Comparison of ENCODE assay signal across 15 cellular contexts in the genomic region with DNA sequence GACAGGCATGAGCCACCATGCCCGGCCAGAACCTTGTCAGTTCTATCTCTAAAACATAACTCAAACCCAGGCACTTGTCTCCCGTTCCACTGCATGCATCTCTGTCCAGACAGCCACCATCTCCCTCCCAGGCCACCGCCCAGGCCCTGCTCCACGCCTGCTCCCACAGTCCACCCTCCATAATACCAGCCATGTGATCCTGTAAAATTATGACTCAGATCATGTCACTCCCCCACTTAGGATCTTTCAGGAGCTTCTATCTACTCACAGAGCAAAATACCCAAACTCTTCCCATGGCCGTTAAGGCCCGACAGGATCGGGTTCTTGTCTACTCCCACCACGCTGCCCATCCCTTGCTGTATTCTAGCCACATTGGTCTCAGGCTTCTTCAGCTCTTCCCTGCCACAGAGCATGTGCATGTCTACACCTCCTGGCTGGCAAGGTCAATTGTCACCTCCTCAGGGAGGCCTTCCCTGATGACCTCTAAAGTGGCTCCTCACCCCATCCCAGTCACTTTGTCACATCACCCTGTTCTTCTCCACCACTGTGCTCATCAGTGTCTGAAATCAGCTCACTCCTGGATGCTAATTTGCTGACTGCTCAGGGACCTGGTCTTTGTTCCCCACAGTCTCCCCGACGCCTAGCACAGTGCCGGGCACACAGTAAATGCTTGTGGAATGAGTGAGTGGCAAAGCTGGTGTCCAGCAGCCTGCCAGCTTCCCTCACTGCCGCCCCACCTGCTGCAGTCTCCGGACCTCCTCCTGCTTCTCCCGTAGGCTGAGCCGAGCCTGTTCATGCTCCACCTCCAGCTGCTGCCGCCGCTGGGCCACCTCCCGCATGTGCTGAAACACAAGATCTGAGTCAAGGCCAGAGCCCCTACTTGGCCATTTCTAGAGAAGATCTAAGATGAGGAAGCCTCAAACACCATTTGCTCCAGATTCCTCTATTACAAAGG. TPM values are rescaled to one million over a fixed set of nuclear protein-coding genes. Genes with fewer than 3 reads are reported as not detected.
DNase-seq lines count a peak whose midpoint lies in the region; ATAC-seq, FAIRE-seq and TF ChIP-seq lines count a peak whose summit lies in the region.
"Had no signal": no experiment of that assay in that cellular context is flagged by ENCODE, and none has a peak within 500 bp of the region (broad histone marks: within the 10 kb centered on the region; RNA-seq: fewer than 3 reads in every experiment).

No MANE protein-coding gene starts in this region.

- H3K9me3 ChIP-seq in HEK293 (ENCODE audit: control insufficient read depth, insufficient read depth, low read depth, low read length) (no peaks in the 10 kb centered on the region), endodermal cell (ENCODE audit: control insufficient read depth, low read length) (no peaks in the 10 kb centered on the region)
- H3K9me3 ChIP-seq: breast epithelium, left lung, tibial nerve had no signal

- no peaks in the 10 kb centered on the region for H3K9me3 Mint-ChIP-seq in activated naive CD8-positive, alpha-beta T cell (ENCODE audit: low read depth)
- no peaks in the 10 kb centered on the region for H3K9me3 Mint-ChIP-seq in activated naive CD8-positive, alpha-beta T cell treated with anti-CD3 and anti-CD28 coated beads for 36 hours
- no peaks in the 10 kb centered on the region for H3K9me3 Mint-ChIP-seq in endodermal cell
- no peaks in the 10 kb centered on the region for H3K9me3 Mint-ChIP-seq in stimulated activated effector memory CD8-positive, alpha-beta T cell treated with anti-CD3 and anti-CD28 coated beads, Interleukin-12 subunit alpha, Interleukin-12 subunit beta, amount 100 ng/mL, for 72 hours

- H3K4me3 Mint-ChIP-seq in activated naive CD8-positive, alpha-beta T cell, result no peak overlapping the region
- H3K4me3 Mint-ChIP-seq in activated naive CD8-positive, alpha-beta T cell treated with anti-CD3 and anti-CD28 coated beads for 36 hours, result no peak overlapping the region
- H3K4me3 Mint-ChIP-seq in endodermal cell, result no peak overlapping the region
- no peak overlapping the region for H3K4me3 Mint-ChIP-seq in stimulated activated effector memory CD8-positive, alpha-beta T cell treated with anti-CD3 and anti-CD28 coated beads, Interleukin-12 subunit alpha, Interleukin-12 subunit beta, amount 100 ng/mL, for 72 hours

- POLR2A ChIA-PET in HEK293 (lab: Yijun Ruan, JAX), result interaction anchor here (0.6 to 5.2 kb wide), 5 partner anchors 30 to 160 kb away, joined by 3 to 30 read pairs (median 4); a partner anchor contains a TSS

- H3K4me3 ChIP-seq in HEK293 (ENCODE audit: low read depth, low read length), result no peak overlapping the region
- no peak overlapping the region for H3K4me3 ChIP-seq in endodermal cell (ENCODE audit: low read length)
- H3K4me3 ChIP-seq: breast epithelium, left lung, tibial nerve had no signal

- H3K27ac ChIP-seq in HEK293 (ENCODE audit: extremely low read depth, low read depth, low read length) (no peak overlapping the region), endodermal cell (ENCODE audit: low read depth, low read length) (no peak overlapping the region)
- H3K27ac ChIP-seq: breast epithelium, left lung, tibial nerve had no signal

- no peaks in the 10 kb centered on the region for H3K27me3 Mint-ChIP-seq in activated naive CD8-positive, alpha-beta T cell
- peaks cover 4% of the 10 kb centered on the region for H3K27me3 Mint-ChIP-seq in activated naive CD8-positive, alpha-beta T cell treated with anti-CD3 and anti-CD28 coated beads for 36 hours
- peaks cover 46% of the 10 kb centered on the region for H3K27me3 Mint-ChIP-seq in endodermal cell (ENCODE audit: insufficient read depth)

- peaks cover 35% of the 10 kb centered on the region for H3K4me1 Mint-ChIP-seq in activated naive CD8-positive, alpha-beta T cell (ENCODE audit: low read depth)
- H3K4me1 Mint-ChIP-seq in activated naive CD8-positive, alpha-beta T cell treated with anti-CD3 and anti-CD28 coated beads for 36 hours, result peaks cover 26% of the 10 kb centered on the region
- H3K4me1 Mint-ChIP-seq in endodermal cell, result peaks cover 12% of the 10 kb centered on the region
- peaks cover 71% of the 10 kb centered on the region for H3K4me1 Mint-ChIP-seq in stimulated activated effector memory CD8-positive, alpha-beta T cell treated with anti-CD3 and anti-CD28 coated beads, Interleukin-12 subunit alpha, Interleukin-12 subunit beta, amount 100 ng/mL, for 72 hours

- H3K4me1 ChIP-seq in HEK293 (ENCODE audit: control insufficient read depth, insufficient read depth, low read length) (peaks cover 5% of the 10 kb centered on the region; the same call in 1 of the 2 replicates), endodermal cell (ENCODE audit: control insufficient read depth, insufficient read depth, low read length) (no peaks in the 10 kb centered on the region)
- H3K4me1 ChIP-seq: breast epithelium had no signal

- H3K27ac Mint-ChIP-seq in activated naive CD8-positive, alpha-beta T cell, result peak overlapping the region; percentile 54
- H3K27ac Mint-ChIP-seq in activated naive CD8-positive, alpha-beta T cell treated with anti-CD3 and anti-CD28 coated beads for 36 hours, result no peak overlapping the region
- H3K27ac Mint-ChIP-seq in endodermal cell, result no peak overlapping the region
- peak overlapping the region; percentile 87 for H3K27ac Mint-ChIP-seq in stimulated activated effector memory CD8-positive, alpha-beta T cell treated with anti-CD3 and anti-CD28 coated beads, Interleukin-12 subunit alpha, Interleukin-12 subunit beta, amount 100 ng/mL, for 72 hours

- peaks cover 4% of the 10 kb centered on the region for H3K36me3 Mint-ChIP-seq in activated naive CD8-positive, alpha-beta T cell
- H3K36me3 Mint-ChIP-seq in activated naive CD8-positive, alpha-beta T cell treated with anti-CD3 and anti-CD28 coated beads for 36 hours, result peaks cover 3% of the 10 kb centered on the region
- H3K36me3 Mint-ChIP-seq in endodermal cell (ENCODE audit: low read depth), result peaks cover 6% of the 10 kb centered on the region
- peaks cover 92% of the 10 kb centered on the region for H3K36me3 Mint-ChIP-seq in stimulated activated effector memory CD8-positive, alpha-beta T cell treated with anti-CD3 and anti-CD28 coated beads, Interleukin-12 subunit alpha, Interleukin-12 subunit beta, amount 100 ng/mL, for 72 hours

- no peak for TF ChIP-seq CTCF in HEK293 (tag by site-specific recombination; IDR thresholded peaks at IDR 0.05)
- no peak for TF ChIP-seq CTCF in endodermal cell (conservative IDR thresholded peaks at IDR 0.05)

- no peak for FAIRE-seq in RCC 7860 (lab: Jason Lieb, UNC)

- no peak for ATAC-seq in stimulated activated effector memory CD8-positive, alpha-beta T cell treated with anti-CD3 and anti-CD28 coated beads, Interleukin-12 subunit alpha, Interleukin-12 subunit beta, amount 100 ng/mL, for 72 hours
- ATAC-seq in HG03097 (IDR thresholded peaks at IDR 0.05; ENCODE audit: low FRiP score, unreplicated experiment), result no peak
- ATAC-seq: left lung had no signal

- peaks cover 8% of the 10 kb centered on the region for H3K27me3 ChIP-seq in endodermal cell (ENCODE audit: control insufficient read depth, insufficient read depth, low read length, poor library complexity, severe bottlenecking)
- H3K27me3 ChIP-seq: breast epithelium had no signal

- no peak overlapping the region for H3K9ac ChIP-seq in endodermal cell (ENCODE audit: extremely low read depth, low read length, poor library complexity, severe bottlenecking)

- CTCF ChIA-PET in HEK293 (lab: Yijun Ruan, JAX), result interaction anchor here (0.7 to 1.6 kb wide), 5 partner anchors 17 to 124 kb away, joined by 3 to 5 read pairs (median 4); a partner anchor contains a TSS

- no peaks in the 10 kb centered on the region for H3K36me3 ChIP-seq in HEK293 (ENCODE audit: control insufficient read depth in 2 of 2, insufficient read depth in 1 of 2, low read length in 2 of 2)
- no peaks in the 10 kb centered on the region for H3K36me3 ChIP-seq in endodermal cell (ENCODE audit: control insufficient read depth, insufficient read depth, low read length)
- H3K36me3 ChIP-seq: breast epithelium, left lung had no signal

- whole genome bisulfite sequencing in endodermal cell (ENCODE audit: insufficient coverage in 1 of 2, insufficient read length in 1 of 2), 2 experiments, result 91% methylated on average over 14 to 18 of the region's 18 CpGs

- DNase-seq in activated naive CD8-positive, alpha-beta T cell treated with anti-CD3 and anti-CD28 coated beads for 36 hours, result no peak
- DNase-seq in endodermal cell, result peak; percentile 32
- DNase-seq in stimulated activated effector memory CD8-positive, alpha-beta T cell treated with anti-CD3 and anti-CD28 coated beads, Interleukin-12 subunit alpha, Interleukin-12 subunit beta, amount 100 ng/mL, for 72 hours (ENCODE audit: low spot score in 2 of 2), result no peak
- no peak for DNase-seq in NCI-H1092 (lab: John Stamatoyannopoulos, UW)
- DNase-seq in RCC 7860 (ENCODE audit: low spot score), result no peak
- DNase-seq: activated CD4-positive, alpha-beta T cell treated with anti-CD3 and anti-CD28 coated beads, Interleukin-2, amount 50 U/mL, for 48 hours; DMS 273 treated with DMSO at 0.1 percent for 48 hours; NCI-H2107; T-helper 9 cell had no signal

TF ChIP-seq in HEK293, 187 proteins besides CTCF, POLR2A, EP300 and RAD21 (continues in another document):
- no peak for TF ChIP-seq ZNF514 (tag by site-specific recombination; IDR thresholded peaks at IDR 0.05)
- TF ChIP-seq, protein P1, sequence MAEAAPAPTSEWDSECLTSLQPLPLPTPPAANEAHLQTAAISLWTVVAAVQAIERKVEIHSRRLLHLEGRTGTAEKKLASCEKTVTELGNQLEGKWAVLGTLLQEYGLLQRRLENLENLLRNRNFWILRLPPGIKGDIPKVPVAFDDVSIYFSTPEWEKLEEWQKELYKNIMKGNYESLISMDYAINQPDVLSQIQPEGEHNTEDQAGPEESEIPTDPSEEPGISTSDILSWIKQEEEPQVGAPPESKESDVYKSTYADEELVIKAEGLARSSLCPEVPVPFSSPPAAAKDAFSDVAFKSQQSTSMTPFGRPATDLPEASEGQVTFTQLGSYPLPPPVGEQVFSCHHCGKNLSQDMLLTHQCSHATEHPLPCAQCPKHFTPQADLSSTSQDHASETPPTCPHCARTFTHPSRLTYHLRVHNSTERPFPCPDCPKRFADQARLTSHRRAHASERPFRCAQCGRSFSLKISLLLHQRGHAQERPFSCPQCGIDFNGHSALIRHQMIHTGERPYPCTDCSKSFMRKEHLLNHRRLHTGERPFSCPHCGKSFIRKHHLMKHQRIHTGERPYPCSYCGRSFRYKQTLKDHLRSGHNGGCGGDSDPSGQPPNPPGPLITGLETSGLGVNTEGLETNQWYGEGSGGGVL (tag by site-specific recombination; IDR thresholded peaks at IDR 0.05), result no peak

RNA-seq across cellular contexts. Expression of a gene that starts 6.7 kb away (rescaled TPM):
- total RNA-seq in activated naive CD8-positive, alpha-beta T cell treated with anti-CD3 and anti-CD28 coated beads for 36 hours, result 10 to 100 TPM; 13.7 to 15.4 TPM
- total RNA-seq in endodermal cell, result 10 to 100 TPM; 31.3 to 36.8 TPM
- 24.0 TPM for polyA plus RNA-seq in endodermal cell (2013, experiment 1 of 2)
- 22.4 TPM for polyA plus RNA-seq in endodermal cell (2013, experiment 2 of 2)

RNA-seq across cellular contexts. Expression of a gene that starts 30.2 kb away (rescaled TPM):
- 100 to 1,000 TPM; 136 to 139 TPM for total RNA-seq in activated naive CD8-positive, alpha-beta T cell treated with anti-CD3 and anti-CD28 coated beads for 36 hours
- 10 to 100 TPM; 97.2 to 98.8 TPM for total RNA-seq in endodermal cell
- polyA plus RNA-seq in endodermal cell (2013, experiment 1 of 2), result 87.0 TPM
- polyA plus RNA-seq in endodermal cell (2013, experiment 2 of 2), result 73.6 TPM

RNA-seq across cellular contexts. Expression of a gene that starts 41.1 kb away (rescaled TPM):
- total RNA-seq in activated naive CD8-positive, alpha-beta T cell treated with anti-CD3 and anti-CD28 coated beads for 36 hours, result not detected
- not detected for total RNA-seq in endodermal cell
- polyA plus RNA-seq in endodermal cell (2013, experiment 1 of 2), result not detected
- not detected for polyA plus RNA-seq in endodermal cell (2013, experiment 2 of 2)
- total RNA-seq: tibial nerve had no signal

Comparison
In these comparisons a context has a peak if more than half of its experiments do, and no peak if none do; other contexts are left out.
1. H3K27ac Mint-ChIP-seq: peak in activated naive CD8-positive, alpha-beta T cell (single experiment) and stimulated activated effector memory CD8-positive, alpha-beta T cell treated with anti-CD3 and anti-CD28 coated beads, Interleukin-12 subunit alpha, Interleukin-12 subunit beta, amount 100 ng/mL, for 72 hours (single experiment); none in activated naive CD8-positive, alpha-beta T cell treated with anti-CD3 and anti-CD28 coated beads for 36 hours (single experiment) and endodermal cell (single experiment).